8 cellular contexts compared by ENCODE assay signal in the genomic region with DNA sequence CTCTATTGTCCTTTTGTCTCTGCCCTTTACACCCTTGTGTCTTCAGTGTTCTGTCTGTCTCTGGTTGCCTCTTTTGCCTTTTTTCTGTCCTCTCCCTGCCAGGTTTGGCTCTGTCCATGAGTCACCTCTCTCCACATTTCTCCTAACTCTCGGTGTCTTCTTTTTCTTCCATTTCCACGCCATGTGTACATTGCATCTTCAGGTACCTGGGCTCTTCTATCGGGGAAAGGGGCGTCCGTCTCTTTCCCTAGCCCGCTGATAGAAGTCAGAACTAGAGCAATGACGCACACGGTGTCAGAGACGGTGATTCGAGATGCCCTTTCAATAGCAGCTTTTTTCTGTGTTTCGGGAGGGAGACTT. TPM values are rescaled to one million over a fixed set of nuclear protein-coding genes. Genes with fewer than 3 reads are reported as not detected.
DNase-seq lines count a peak whose midpoint lies in the region; ATAC-seq and TF ChIP-seq lines count a peak whose summit lies in the region.

No MANE protein-coding gene starts in this region.

- ATAC-seq in GM19467 (IDR thresholded peaks at IDR 0.05; ENCODE audit: unreplicated experiment): peak; percentile 17
- ATAC-seq in HG02571 (IDR thresholded peaks at IDR 0.05; ENCODE audit: unreplicated experiment): no peak

- H3K4me1 ChIP-seq in BLaER1 (peaks cover 23% of the 10 kb centered on the region), mesenchymal stem cell (ENCODE audit: control insufficient read depth, insufficient read depth, low read depth, low read length) (peaks cover 4% of the 10 kb centered on the region), subcutaneous abdominal adipose tissue (ENCODE audit: control insufficient read depth in 5 of 5, insufficient read depth in 5 of 5, low read length in 5 of 5) (peaks cover 2 to 29% (median 27%) of the 10 kb centered on the region in 5 donors)

- DNase-seq in LHCN-M2 (ENCODE audit: low read depth): peak; percentile 17
- DNase-seq in activated CD4-positive, CD25-positive, alpha-beta regulatory T cell treated with anti-CD3 and anti-CD28 coated beads, Interleukin-2, amount 50 U/mL, for 16 hours (ENCODE audit: low read depth, low spot score): peak; percentile 20
- DNase-seq in dorsolateral prefrontal cortex: no peak
- peak; percentile 64 for DNase-seq in mesenchymal stem cell

- H3K36me3 ChIP-seq in BLaER1 (peaks cover 24% of the 10 kb centered on the region), mesenchymal stem cell (ENCODE audit: control insufficient read depth in 1 of 2, insufficient read depth in 2 of 2, low read depth in 1 of 2, low read length in 2 of 2) (peaks cover 0 to 14% of the 10 kb centered on the region in 2 experiments), subcutaneous abdominal adipose tissue (ENCODE audit: control insufficient read depth in 5 of 5, insufficient read depth in 5 of 5, low read length in 5 of 5) (peaks cover 0 to 11% (median 7%) of the 10 kb centered on the region in 5 donors)

- no peak for TF ChIP-seq CTCF in dorsolateral prefrontal cortex (IDR thresholded peaks at IDR 0.05 in 54 of 56, conservative IDR thresholded peaks at IDR 0.05 in 2 of 56; ENCODE audit: low read depth in 1 of 56, partially characterized antibody in 56 of 56)

- H2BK5ac ChIP-seq in mesenchymal stem cell (ENCODE audit: low read depth, low read length, poor library complexity, severe bottlenecking): no peak overlapping the region

- no peak overlapping the region for H4K91ac ChIP-seq in mesenchymal stem cell (ENCODE audit: low read length)

- H3K4me3 ChIP-seq in BLaER1: peak overlapping the region; percentile 99
- H3K4me3 ChIP-seq in dorsolateral prefrontal cortex: peak overlapping the region; percentile 60 to 100 (median 93)
- H3K4me3 ChIP-seq in mesenchymal stem cell (ENCODE audit: insufficient read depth in 1 of 2, low read depth in 1 of 2, low read length in 2 of 2): peak overlapping the region; percentile 76 to 96
- H3K4me3 ChIP-seq in subcutaneous abdominal adipose tissue (ENCODE audit: low read depth in 1 of 5, low read length in 5 of 5): peak overlapping the region; percentile 78 to 94 (median 87)

- no peak overlapping the region for H2BK15ac ChIP-seq in mesenchymal stem cell (ENCODE audit: low read depth, poor library complexity, severe bottlenecking)

- H2BK12ac ChIP-seq in mesenchymal stem cell (ENCODE audit: low read length in 2 of 2): no peak overlapping the region

- no peak overlapping the region for H3K14ac ChIP-seq in mesenchymal stem cell (ENCODE audit: low read length in 2 of 2)

- WGBS in mesenchymal stem cell: 0% methylated on average over 10 of the region's 11 CpGs

- H3K18ac ChIP-seq in mesenchymal stem cell (ENCODE audit: low read depth in 1 of 2, low read length in 2 of 2): peak overlapping the region in 1 of 2 experiments; percentile 89

- no peak overlapping the region for H3K23ac ChIP-seq in mesenchymal stem cell (ENCODE audit: low read length in 2 of 2)

- H3K79me1 ChIP-seq in mesenchymal stem cell (replicated peaks; ENCODE audit: low read length, poor library complexity, severe bottlenecking): peaks cover 5% of the 10 kb centered on the region

- peak overlapping the region; percentile 96 for H3K27ac ChIP-seq in BLaER1
- peak overlapping the region in 50 of 59 donors; percentile 66 to 96 (median 82) for H3K27ac ChIP-seq in dorsolateral prefrontal cortex
- H3K27ac ChIP-seq in mesenchymal stem cell (ENCODE audit: low read length, poor library complexity, severe bottlenecking): peak overlapping the region; percentile 48
- H3K27ac ChIP-seq in subcutaneous abdominal adipose tissue (ENCODE audit: low read depth, low read length): peak overlapping the region; percentile 88

- intact Hi-C loops in dorsolateral prefrontal cortex (cut with DNase I): loop anchor here (5.0 kb wide), 2 partner anchors 676 to 781 kb away; partner anchors contain the start of gene MB21D2 (in 2 of the 2)

- H3K27me3 ChIP-seq in BLaER1: no peaks in the 10 kb centered on the region
- no peaks in the 10 kb centered on the region for H3K27me3 ChIP-seq in dorsolateral prefrontal cortex
- H3K27me3 ChIP-seq in mesenchymal stem cell (ENCODE audit: control insufficient read depth in 1 of 2, insufficient read depth in 1 of 2, low read length in 2 of 2): no peaks in the 10 kb centered on the region
- H3K27me3 ChIP-seq in subcutaneous abdominal adipose tissue (ENCODE audit: control insufficient read depth in 5 of 5, insufficient read depth in 4 of 5, low read length in 5 of 5): no peaks in the 10 kb centered on the region

- peak overlapping the region in 1 of 2 experiments; percentile 5 for H3K4ac ChIP-seq in mesenchymal stem cell (ENCODE audit: low read depth in 1 of 2, low read length in 2 of 2)

- H2AK5ac ChIP-seq in mesenchymal stem cell (ENCODE audit: low read length, severe bottlenecking): peak overlapping the region; percentile 27

- H2BK120ac ChIP-seq in mesenchymal stem cell (ENCODE audit: low read depth, low read length): no peak overlapping the region

- H2AFZ ChIP-seq in mesenchymal stem cell (ENCODE audit: low read depth, low read length): peak overlapping the region; percentile 56

- peak overlapping the region; percentile 78 for H3K4me2 ChIP-seq in BLaER1
- peak overlapping the region; percentile 54 for H3K4me2 ChIP-seq in mesenchymal stem cell (ENCODE audit: low read length, poor library complexity, severe bottlenecking)

- H4K20me1 ChIP-seq in BLaER1: peaks cover 49% of the 10 kb centered on the region

- H3K9me3 ChIP-seq in BLaER1: no peaks in the 10 kb centered on the region
- no peaks in the 10 kb centered on the region for H3K9me3 ChIP-seq in mesenchymal stem cell (ENCODE audit: control insufficient read depth, low read length)
- H3K9me3 ChIP-seq in subcutaneous abdominal adipose tissue (ENCODE audit: control insufficient read depth in 5 of 5, low read length in 5 of 5): no peaks in the 10 kb centered on the region

- H3K9ac ChIP-seq in BLaER1 (peak overlapping the region; percentile 97), mesenchymal stem cell (ENCODE audit: low read length) (peak overlapping the region; percentile 98), subcutaneous abdominal adipose tissue (ENCODE audit: low read length in 5 of 5) (peak overlapping the region; percentile 88 to 97 (median 93))

- H4K8ac ChIP-seq in mesenchymal stem cell (ENCODE audit: low read length): peak overlapping the region; percentile 88

RNA-seq across cellular contexts. Expression of gene OPA1, which starts 0.6 kb away (rescaled TPM):
- total RNA-seq in LHCN-M2 (2014; rRNA removed) (55.4 and 60.7 TPM in 2 replicates), dorsolateral prefrontal cortex (100 to 1,000 TPM in 105 of 120 experiments, 10 to 100 TPM in 15; 66.6 to 180 (median 124) TPM)
- polyA plus RNA-seq in LHCN-M2 (2012): 13.8 TPM
- 48.4 TPM for polyA plus RNA-seq in mesenchymal stem cell (2013, experiment 1 of 2)
- 47.8 TPM for polyA plus RNA-seq in mesenchymal stem cell (2013, experiment 2 of 2)

RNA-seq across cellular contexts. Expression of gene ATP13A4, which starts 39.0 kb away (rescaled TPM):
- total RNA-seq in LHCN-M2 (2014; rRNA removed): 0.06 TPM in 1 of 2 replicates, not detected in the other
- polyA plus RNA-seq in LHCN-M2 (2012): not detected
- 100 to 1,000 TPM in 3 of 120 experiments, 10 to 100 TPM in 117; 20.4 to 151 (median 48.2) TPM for total RNA-seq in dorsolateral prefrontal cortex
- polyA plus RNA-seq in mesenchymal stem cell (2013, experiment 1 of 2): not detected
- polyA plus RNA-seq in mesenchymal stem cell (2013, experiment 2 of 2): not detected

Comparison
In these comparisons a context has a peak if more than half of its experiments do, and no peak if none do; other contexts are left out.
1. DNase-seq: peak in LHCN-M2 (single experiment), activated CD4-positive, CD25-positive, alpha-beta regulatory T cell treated with anti-CD3 and anti-CD28 coated beads, Interleukin-2, amount 50 U/mL, for 16 hours (single experiment) and mesenchymal stem cell (single experiment); none in dorsolateral prefrontal cortex (0 of 10).
2. RNA of gene ATP13A4, which starts 39.0 kb away (total RNA-seq): 20.4 to 151 TPM in dorsolateral prefrontal cortex; 0.06 TPM in LHCN-M2; every median in the first group is over 10 times any median in the second.
3. Peak in every context shown above with its lines, with median percentiles within 50 percentile points of each other: H3K27ac ChIP-seq, H3K4me3 ChIP-seq and H3K9ac ChIP-seq.